12 cellular contexts compared by ENCODE assay signal in genomic region chr12:70267550-70267949, GRCh38. TPM values are rescaled to one million over a fixed set of nuclear protein-coding genes. Genes with fewer than 3 reads are reported as not detected.
DNase-seq lines count a peak whose midpoint lies in the region; ATAC-seq and TF ChIP-seq lines count a peak whose summit lies in the region.
"Had no signal": no experiment of that assay in that cellular context is flagged by ENCODE, and none has a peak within 500 bp of the region (broad histone marks: within the 10 kb centered on the region; RNA-seq: fewer than 3 reads in every experiment).

No MANE protein-coding gene starts in this region.

- peaks cover 83 to 98% of the 10 kb centered on the region in 2 donors for H3K4me1 Mint-ChIP-seq in immature natural killer cell

- no peak overlapping the region for H3K4me3 Mint-ChIP-seq in immature natural killer cell
- H3K4me3 Mint-ChIP-seq: naive B cell had no signal

- H3K36me3 ChIP-seq in A673 (ENCODE audit: insufficient read depth, low read length, poor library complexity, severe bottlenecking) = peaks cover 4% of the 10 kb centered on the region

- intact Hi-C loops in A673 (cut with micrococcal nuclease; ENCODE audit: unreplicated experiment) = no loop called here

- H3K9me3 Mint-ChIP-seq in immature natural killer cell = no peaks in the 10 kb centered on the region
- H3K9me3 Mint-ChIP-seq: naive B cell had no signal

- H3K27me3 ChIP-seq in A673 (replicated peaks; ENCODE audit: insufficient read depth, low read depth, low read length, poor library complexity) = no peaks in the 10 kb centered on the region
- H3K27me3 ChIP-seq: body of pancreas had no signal

- no peak for ATAC-seq in GM19397 (IDR thresholded peaks at IDR 0.05; ENCODE audit: unreplicated experiment)
- no peak for ATAC-seq in HG02588 (IDR thresholded peaks at IDR 0.05; ENCODE audit: unreplicated experiment)
- ATAC-seq: body of pancreas had no signal

- peaks cover 0 to 5% (median 1%) of the 10 kb centered on the region in 3 donors for H3K27me3 Mint-ChIP-seq in immature natural killer cell (ENCODE audit: low read depth in 3 of 3)
- H3K27me3 Mint-ChIP-seq: CD4-positive, alpha-beta memory T cell; naive B cell had no signal

- POLR2A ChIA-PET in A673 (lab: Charles Lee; ENCODE audit: low non-redundant PET) = no interaction called here

- peak overlapping the region; percentile 34 for H3K27ac ChIP-seq in A673 (ENCODE audit: low read depth, low read length, poor library complexity, severe bottlenecking)
- H3K27ac ChIP-seq: body of pancreas had no signal

- BruUV-seq in A673 (replicated peaks; lab: Mats Ljungman, UMichigan) = no TSS peak

- H3K36me3 Mint-ChIP-seq in immature natural killer cell = peaks cover 0 to 9% (median 4%) of the 10 kb centered on the region in 3 donors

- H3K4me1 ChIP-seq in A673 (ENCODE audit: insufficient read depth, low read length, poor library complexity, severe bottlenecking) = peaks cover 33% of the 10 kb centered on the region

- H3K4me3 ChIP-seq in A673 (ENCODE audit: low read depth, low read length, poor library complexity, severe bottlenecking) = no peak overlapping the region
- H3K4me3 ChIP-seq: body of pancreas had no signal

- DNase-seq in A673 (ENCODE audit: low spot score) (peak; percentile 37), ELR (ENCODE audit: low read depth) (peak; percentile 13), SHP77 (lab: John Stamatoyannopoulos, UW) (peak; percentile 7 to 22), fibroblast of gingiva (ENCODE audit: low read depth) (peak; percentile 63), RPMI8226 (no peak), immature natural killer cell (no peak)
- DNase-seq: body of pancreas; CD4-positive, alpha-beta memory T cell; naive B cell; T-helper 1 cell had no signal

- no peak for TF ChIP-seq CTCF in A673 (conservative IDR thresholded peaks at IDR 0.05; ENCODE audit: low read depth, low read length)

- CTCF ChIA-PET in A673 (lab: Charles Lee) = no interaction called here

- peak overlapping the region in 2 of 6 donors; percentile 7 to 25 for H3K27ac Mint-ChIP-seq in immature natural killer cell

- H3K9me3 ChIP-seq in A673 (ENCODE audit: low read depth, low read length, poor library complexity, severe bottlenecking) = no peaks in the 10 kb centered on the region
- H3K9me3 ChIP-seq: body of pancreas had no signal

RNA-seq across cellular contexts. Expression of gene CNOT2, which starts 24.3 kb away (rescaled TPM):
- total RNA-seq in A673 (2021) = 68.9 and 89.0 TPM in 2 replicates
- polyA plus RNA-seq in immature natural killer cell = 100 to 1,000 TPM in 2 of 3 donors, 10 to 100 TPM in 1; 84.6 to 126 (median 114) TPM

Comparison
In these comparisons a context has a peak if more than half of its experiments do, and no peak if none do; other contexts are left out.
1. DNase-seq: peak in A673 (single experiment), ELR (single experiment), SHP77 (2 of 2) and fibroblast of gingiva (single experiment); none in RPMI8226 (single experiment) and immature natural killer cell (0 of 3).